Comparison of ENCODE assay signal across 9 cellular contexts in genomic region chr15:69457304-69458280, GRCh38. TPM values are rescaled to one million over a fixed set of nuclear protein-coding genes. Genes with fewer than 3 reads are reported as not detected.
DNase-seq lines count a peak whose midpoint lies in the region; ATAC-seq and TF ChIP-seq lines count a peak whose summit lies in the region.
"Had no signal": no experiment of that assay in that cellular context is flagged by ENCODE, and none has a peak within 500 bp of the region (broad histone marks: within the 10 kb centered on the region; RNA-seq: fewer than 3 reads in every experiment).

No MANE protein-coding gene starts in this region.

- TF ChIP-seq RAD21 in SK-N-SH (IDR thresholded peaks at IDR 0.05; ENCODE audit: low read length): no peak

- H3K9me2 ChIP-seq in GM23338 (ENCODE audit: insufficient read depth) (no peaks in the 10 kb centered on the region), SK-N-SH (no peaks in the 10 kb centered on the region)

- intact Hi-C loops in left colon (cut with DNase I, micrococcal nuclease): no loop called here
- intact Hi-C loops in dorsolateral prefrontal cortex (cut with DNase I): loop anchor here in 1 of 2 donors (10.0 kb wide), 1 partner anchor 633 kb away; the partner anchor contains the start of gene ANP32A

- no peak for TF ChIP-seq EP300 in SK-N-SH (IDR thresholded peaks at IDR 0.05; ENCODE audit: borderline replicate concordance in 1 of 2, low read depth in 1 of 2, low read length in 1 of 2)

- no peak overlapping the region for H3K4me3 ChIP-seq in CD8-positive, alpha-beta memory T cell (ENCODE audit: low read length)
- H3K4me3 ChIP-seq in GM23338 (no peak overlapping the region), SK-N-SH (ENCODE audit: low read depth in 2 of 2, low read length in 1 of 2) (no peak overlapping the region), dorsolateral prefrontal cortex (no peak overlapping the region)
- H3K4me3 ChIP-seq: spleen had no signal

- WGBS in SK-N-SH (ENCODE audit: low lambda C conversion rate): 87% methylated on average over 8 of the region's 8 CpGs

- no peaks in the 10 kb centered on the region for H3K9me3 Mint-ChIP-seq in CD8-positive, alpha-beta memory T cell
- H3K9me3 Mint-ChIP-seq in GM23338: peaks cover 14% of the 10 kb centered on the region; the same call in 2 of the 3 replicates
- H3K9me3 Mint-ChIP-seq in memory B cell: no peaks in the 10 kb centered on the region

- H3K36me3 Mint-ChIP-seq in CD8-positive, alpha-beta memory T cell: peaks cover 3 to 50% (median 9%) of the 10 kb centered on the region in 3 donors
- H3K36me3 Mint-ChIP-seq in GM23338 (ENCODE audit: low read depth): peaks cover 61% of the 10 kb centered on the region
- H3K36me3 Mint-ChIP-seq in memory B cell: peaks cover 12% of the 10 kb centered on the region

- no peaks in the 10 kb centered on the region for H3K27me3 ChIP-seq in CD8-positive, alpha-beta memory T cell (ENCODE audit: insufficient read depth, low read length, poor library complexity, severe bottlenecking)
- H3K27me3 ChIP-seq in GM23338 (ENCODE audit: insufficient read depth): no peaks in the 10 kb centered on the region
- no peaks in the 10 kb centered on the region for H3K27me3 ChIP-seq in SK-N-SH (ENCODE audit: insufficient read depth)
- H3K27me3 ChIP-seq in dorsolateral prefrontal cortex: no peaks in the 10 kb centered on the region
- H3K27me3 ChIP-seq: spleen had no signal

- no peak for DNase-seq in CD8-positive, alpha-beta memory T cell
- DNase-seq in GM23338 (ENCODE audit: low spot score) (no peak), SK-N-SH (no peak), memory B cell (ENCODE audit: low spot score in 2 of 2) (no peak), left colon (no peak), dorsolateral prefrontal cortex (no peak)
- no peak for DNase-seq in stimulated activated CD4-positive, alpha-beta T cell treated with anti-CD3 and anti-CD28 coated beads, Interleukin-1b, Interleukin-23, amount 100 ng/mL, for 48 hours
- DNase-seq: NCI-H1694, spleen had no signal

- H2AFZ ChIP-seq in GM23338: no peak overlapping the region
- no peak overlapping the region for H2AFZ ChIP-seq in SK-N-SH (ENCODE audit: low read depth)

- peaks cover 0 to 3% of the 10 kb centered on the region in 2 donors for H3K27me3 Mint-ChIP-seq in CD8-positive, alpha-beta memory T cell
- no peaks in the 10 kb centered on the region for H3K27me3 Mint-ChIP-seq in GM23338 (ENCODE audit: insufficient read depth, low read depth, poor library complexity)
- H3K27me3 Mint-ChIP-seq in memory B cell: no peaks in the 10 kb centered on the region

- peaks cover 45% of the 10 kb centered on the region for H3F3A ChIP-seq in GM23338 (replicated peaks; ENCODE audit: low read depth)
- H3F3A ChIP-seq in SK-N-SH (replicated peaks; ENCODE audit: insufficient read depth): peaks cover 70% of the 10 kb centered on the region

- TF ChIP-seq CTCF in GM23338 (conservative IDR thresholded peaks at IDR 0.05; ENCODE audit: low read depth in 2 of 2) (no peak), SK-N-SH (IDR thresholded peaks at IDR 0.05) (no peak), dorsolateral prefrontal cortex (IDR thresholded peaks at IDR 0.05 in 54 of 56, conservative IDR thresholded peaks at IDR 0.05 in 2 of 56; ENCODE audit: low read depth in 1 of 56, partially characterized antibody in 56 of 56) (no peak)

- H3K4me2 ChIP-seq in GM23338: no peak overlapping the region
- H3K4me2 ChIP-seq in SK-N-SH: no peak overlapping the region

- H4K20me1 ChIP-seq in GM23338 (replicated peaks; ENCODE audit: insufficient read depth) (peaks cover 53% of the 10 kb centered on the region), SK-N-SH (ENCODE audit: insufficient read depth) (peaks cover 49% of the 10 kb centered on the region)

- H3K4me1 Mint-ChIP-seq in CD8-positive, alpha-beta memory T cell: peaks cover 36 to 60% (median 43%) of the 10 kb centered on the region in 3 donors
- peaks cover 12% of the 10 kb centered on the region; the same call in 2 of the 3 replicates for H3K4me1 Mint-ChIP-seq in GM23338
- H3K4me1 Mint-ChIP-seq in memory B cell: peaks cover 34% of the 10 kb centered on the region

- peak overlapping the region in 1 of 7 donors; percentile 53 for H3K4me3 Mint-ChIP-seq in CD8-positive, alpha-beta memory T cell
- no peak overlapping the region for H3K4me3 Mint-ChIP-seq in GM23338
- H3K4me3 Mint-ChIP-seq in memory B cell: no peak overlapping the region

- H3K9me3 ChIP-seq in CD8-positive, alpha-beta memory T cell (ENCODE audit: low read length): no peaks in the 10 kb centered on the region
- no peaks in the 10 kb centered on the region for H3K9me3 ChIP-seq in SK-N-SH
- H3K9me3 ChIP-seq: spleen had no signal

- H3K79me2 ChIP-seq in GM23338 (replicated peaks; ENCODE audit: insufficient read depth): peaks cover 34% of the 10 kb centered on the region
- H3K79me2 ChIP-seq in SK-N-SH (ENCODE audit: insufficient read depth): peaks cover 56% of the 10 kb centered on the region

- H3K9ac ChIP-seq in SK-N-SH: no peak overlapping the region

- CTCF ChIA-PET in CD8-positive, alpha-beta memory T cell (lab: Charles Lee): interaction anchor here (0.8 to 1.2 kb wide), 2 partner anchors 10 to 22 kb away, joined by 3 to 6 read pairs; no protein-coding TSS in a partner anchor
- CTCF ChIA-PET in SK-N-SH (lab: Yijun Ruan, JAX): interaction anchor here (1.1 kb wide), 1 partner anchor 9 kb away, joined by 3 read pairs; no protein-coding TSS in a partner anchor

- POLR2A ChIA-PET in CD8-positive, alpha-beta memory T cell (lab: Charles Lee): no interaction called here
- POLR2A ChIA-PET in SK-N-SH (lab: Yijun Ruan, JAX): no interaction called here

- no peak; the same call in 2 of the 3 replicates for ATAC-seq in GM23338
- no peak for ATAC-seq in memory B cell (ENCODE audit: low read depth)
- ATAC-seq in left colon: no peak

- peak overlapping the region in 6 of 8 donors; percentile 13 to 88 (median 84) for H3K27ac Mint-ChIP-seq in CD8-positive, alpha-beta memory T cell
- no peak overlapping the region for H3K27ac Mint-ChIP-seq in GM23338
- peak overlapping the region; percentile 68 for H3K27ac Mint-ChIP-seq in memory B cell

- peaks cover 36% of the 10 kb centered on the region for H3K4me1 ChIP-seq in CD8-positive, alpha-beta memory T cell (ENCODE audit: insufficient read depth, low read length)
- peaks cover 10% of the 10 kb centered on the region for H3K4me1 ChIP-seq in GM23338 (ENCODE audit: insufficient read depth)
- H3K4me1 ChIP-seq in SK-N-SH (ENCODE audit: control insufficient read depth in 1 of 2, insufficient read depth in 2 of 2, low read depth in 1 of 2, low read length in 1 of 2): peaks cover 6 to 15% of the 10 kb centered on the region in 2 experiments; a peak in 2 of 4 replicates

- H3K27ac ChIP-seq in CD8-positive, alpha-beta memory T cell (ENCODE audit: low read depth, low read length): no peak overlapping the region
- H3K27ac ChIP-seq in GM23338 (ENCODE audit: low read depth) (peak overlapping the region; percentile 83), SK-N-SH (ENCODE audit: low read depth in 2 of 2, low read length in 1 of 2) (peak overlapping the region; percentile 18 to 46; a peak in 3 of 4 replicates), dorsolateral prefrontal cortex (peak overlapping the region in 3 of 59 donors; percentile 8 to 35 (median 19))

- peaks cover 28% of the 10 kb centered on the region for H3K36me3 ChIP-seq in CD8-positive, alpha-beta memory T cell (ENCODE audit: insufficient read depth, low read length)
- H3K36me3 ChIP-seq in GM23338 (ENCODE audit: insufficient read depth) (peaks cover 32% of the 10 kb centered on the region), SK-N-SH (replicated peaks in 1 of 2; ENCODE audit: control insufficient read depth in 1 of 2, insufficient read depth in 2 of 2, low read length in 1 of 2) (peaks cover 32 to 37% of the 10 kb centered on the region in 2 experiments)

TF ChIP-seq in GM23338, 12 proteins besides CTCF, POLR2A, EP300 and RAD21 (continues in another document):
- TF ChIP-seq EZH2phosphoT487 (IDR thresholded peaks at IDR 0.05; ENCODE audit: unreplicated experiment) (no peak), POLR2AphosphoS5 (IDR thresholded peaks at IDR 0.05; ENCODE audit: low read depth) (no peak; the same call in 1 of the 2 replicates)

TF ChIP-seq in SK-N-SH, 30 proteins besides CTCF, POLR2A, EP300 and RAD21 (continues in another document):
- peak; percentile 21 for TF ChIP-seq JUND (IDR thresholded peaks at IDR 0.05)
- TF ChIP-seq PBX3 (IDR thresholded peaks at IDR 0.05): peak; percentile 12; the same call in 1 of the 2 replicates
- peak; percentile 60 for TF ChIP-seq POLR2AphosphoS5 (IDR thresholded peaks at IDR 0.05; ENCODE audit: low read depth, low read length)
- TF ChIP-seq FOXJ3 (CRISPR knock-in tag; IDR thresholded peaks at IDR 0.05): no peak

RNA-seq across cellular contexts. Expression of gene RPLP1, which starts 5.0 kb away (rescaled TPM):
- total RNA-seq in CD8-positive, alpha-beta memory T cell: 1,000 to 10,000 TPM; 2,216 to 2,332 TPM
- 2,084 TPM for polyA plus RNA-seq in CD8-positive, alpha-beta memory T cell
- 283 and 305 TPM in 2 replicates for total RNA-seq in GM23338 (2014; rRNA removed; shearing (Covaris generic))
- polyA plus RNA-seq in GM23338 (2016; fragmentation: Nextera tagmentation; extraction: Ambion mirVana) (3,258 and 3,794 TPM in 2 replicates), SK-N-SH (2012; rRNA removed) (1,514 and 1,792 TPM in 2 replicates)
- 1,001 and 1,355 TPM in 2 replicates for polyA plus RNA-seq in SK-N-SH (2012; cell fraction: cytosol; rRNA removed)
- polyA plus RNA-seq in SK-N-SH (2012; cell fraction: nucleus; rRNA removed): 360 and 521 TPM in 2 replicates
- total RNA-seq in left colon (1,000 to 10,000 TPM; 1,228 to 1,338 TPM), dorsolateral prefrontal cortex (100 to 1,000 TPM; 273 to 656 (median 397) TPM)

RNA-seq across cellular contexts. Expression of gene KIF23, which starts 43.4 kb away (rescaled TPM):
- 10 to 100 TPM; 36.0 to 44.4 TPM for total RNA-seq in CD8-positive, alpha-beta memory T cell
- polyA plus RNA-seq in CD8-positive, alpha-beta memory T cell: 0.18 TPM
- 76.9 and 103 TPM in 2 replicates for total RNA-seq in GM23338 (2014; rRNA removed; shearing (Covaris generic))
- 36.7 and 52.9 TPM in 2 replicates for polyA plus RNA-seq in GM23338 (2016; fragmentation: Nextera tagmentation; extraction: Ambion mirVana)
- 23.3 and 25.8 TPM in 2 replicates for polyA plus RNA-seq in SK-N-SH (2012; rRNA removed)
- 25.8 and 31.2 TPM in 2 replicates for polyA plus RNA-seq in SK-N-SH (2012; cell fraction: cytosol; rRNA removed)
- polyA plus RNA-seq in SK-N-SH (2012; cell fraction: nucleus; rRNA removed): 24.5 and 57.5 TPM in 2 replicates
- 1 to 10 TPM; 4.0 to 8.7 TPM for total RNA-seq in left colon
- 1 to 10 TPM in 60 of 120 experiments, under 1 TPM in 58, not detected in 2; 0.22 to 3.1 (median 1.0) TPM for total RNA-seq in dorsolateral prefrontal cortex
